In the genomic region with DNA sequence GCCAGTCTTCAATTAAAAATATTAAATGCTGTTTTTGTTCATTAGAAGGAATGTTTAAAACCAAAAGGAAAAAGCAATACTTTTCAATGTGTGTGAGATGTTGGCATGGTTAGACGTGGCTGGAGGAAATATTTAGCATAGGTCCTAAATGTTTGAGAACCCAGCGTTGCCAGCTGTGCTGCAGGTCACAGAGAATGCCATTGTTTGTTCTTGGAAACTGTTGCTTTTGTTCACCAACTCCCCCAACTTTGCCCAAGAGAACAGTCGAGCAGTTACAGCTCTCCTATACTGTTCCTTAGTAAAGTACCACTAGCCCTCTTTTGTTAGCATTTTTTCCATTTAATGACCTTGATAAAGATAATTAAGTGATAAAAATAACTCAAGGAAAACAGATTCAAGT, we compare ENCODE assay signal across 18 cellular contexts.
"Had no signal": no experiment of that assay in that cellular context is flagged by ENCODE, and none has a peak within 500 bp of the region (broad histone marks: within the 10 kb centered on the region; RNA-seq: fewer than 3 reads in every experiment).

No MANE protein-coding gene starts in this region.

- H3K9me3 ChIP-seq: body of pancreas, colonic mucosa, gastrocnemius medialis, lower lobe of right lung had no signal

- H3K4me1 ChIP-seq: body of pancreas, colonic mucosa, gastrocnemius medialis, lower lobe of right lung had no signal

- DNase-seq: activated CD4-positive, alpha-beta T cell treated with anti-CD3 and anti-CD28 coated beads for 36 hours; activated CD4-positive, alpha-beta T cell treated with anti-CD3 and anti-CD28 coated beads, Interleukin-2, amount 50 U/mL, for 48 hours; activated naive CD8-positive, alpha-beta T cell treated with anti-CD3 and anti-CD28 coated beads, Interleukin-2, amount 10 ng/mL, durations not matched to agents 7 days and 5 days; activated T-cell treated with anti-CD3 and anti-CD28 coated beads for 4 hours; body of pancreas; central memory CD4-positive, alpha-beta T cell; colonic mucosa; gastrocnemius medialis; left cardiac atrium; lower lobe of right lung; occipital lobe; stimulated activated CD4-positive, alpha-beta T cell treated with anti-CD3 and anti-CD28 coated beads, Interleukin-12 subunit alpha, Interleukin-12 subunit beta, amount 100 ng/mL, for 4 hours; stimulated activated CD4-positive, alpha-beta T cell treated with anti-CD3 and anti-CD28 coated beads, Interleukin-1b, Interleukin-23, amount 100 ng/mL, for 48 hours; stimulated activated CD8-positive, alpha-beta memory T cell treated with anti-CD3 and anti-CD28 coated beads, Interleukin-4, amount 100 ng/mL, for 48 hours; stimulated activated naive CD4-positive, alpha-beta T cell; SW 1271 had no signal

- H3K27ac ChIP-seq: body of pancreas, colonic mucosa, gastrocnemius medialis, lower lobe of right lung had no signal

- H3K4me3 ChIP-seq: body of pancreas, colonic mucosa, gastrocnemius medialis, lower lobe of right lung had no signal

- ATAC-seq: activated CD4-positive, alpha-beta T cell treated with anti-CD3 and anti-CD28 coated beads for 36 hours; body of pancreas; gastrocnemius medialis; left cardiac atrium; lower lobe of right lung had no signal

- H3K36me3 ChIP-seq: colonic mucosa, gastrocnemius medialis, lower lobe of right lung had no signal

- FAIRE-seq: endometrium, TTC549 had no signal

- H3K27me3 ChIP-seq: body of pancreas, colonic mucosa, gastrocnemius medialis had no signal
